21 cellular contexts compared by ENCODE assay signal in the genomic region with DNA sequence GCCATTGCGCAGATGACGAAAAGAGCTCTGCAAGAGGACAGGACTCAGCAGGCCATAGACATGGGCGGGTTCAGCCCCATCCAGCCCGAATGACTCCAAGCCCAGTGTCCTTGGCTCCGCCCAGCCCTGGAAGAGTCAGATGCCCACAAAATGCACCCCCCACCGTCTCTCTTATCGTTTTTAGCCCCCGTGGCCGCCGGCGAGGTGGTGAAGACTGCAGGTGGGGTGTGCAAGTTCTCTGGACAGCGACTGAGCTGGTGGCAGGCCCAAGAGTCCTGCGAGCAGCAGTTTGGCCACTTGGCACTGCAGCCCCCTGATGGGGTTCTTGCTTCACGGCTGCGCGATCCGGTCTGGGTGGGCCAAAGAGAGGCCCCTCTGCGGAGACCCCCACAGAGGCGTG. TPM values are rescaled to one million over a fixed set of nuclear protein-coding genes. Genes with fewer than 3 reads are reported as not detected.
"Had no signal": no experiment of that assay in that cellular context is flagged by ENCODE, and none has a peak within 500 bp of the region (broad histone marks: within the 10 kb centered on the region; RNA-seq: fewer than 3 reads in every experiment).

No MANE protein-coding gene starts in this region.

- H3K4me3 Mint-ChIP-seq: activated CD4-positive, alpha-beta memory T cell treated with anti-CD3 and anti-CD28 coated beads for 36 hours; activated CD4-positive, alpha-beta T cell treated with anti-CD3 and anti-CD28 coated beads for 36 hours; activated naive CD4-positive, alpha-beta T cell treated with anti-CD3 and anti-CD28 coated beads, Interleukin-2, amount 10 ng/mL, durations not matched to agents 7 days and 5 days; activated T-cell treated with anti-CD3 and anti-CD28 coated beads, Interleukin-2, amount 50 U/mL, for 24 hours had no signal

- ATAC-seq: activated CD4-positive, alpha-beta T cell treated with anti-CD3 and anti-CD28 coated beads for 36 hours; left ventricle myocardium superior had no signal

- DNase-seq: activated CD4-positive, alpha-beta memory T cell treated with anti-CD3 and anti-CD28 coated beads for 36 hours; activated CD4-positive, alpha-beta T cell treated with anti-CD3 and anti-CD28 coated beads for 36 hours; activated naive CD4-positive, alpha-beta T cell treated with anti-CD3 and anti-CD28 coated beads, Interleukin-2, amount 10 ng/mL, durations not matched to agents 7 days and 5 days; activated T-cell treated with anti-CD3 and anti-CD28 coated beads, Interleukin-2, amount 50 U/mL, for 24 hours; esophagus squamous epithelium; hypothalamus; left ventricle myocardium superior; mesenchymal stem cell; ovary; stimulated activated CD4-positive, alpha-beta T cell treated with anti-CD3 and anti-CD28 coated beads, Interleukin-12 subunit alpha, Interleukin-12 subunit beta, amount 100 ng/mL, for 4 hours; stimulated activated CD4-positive, alpha-beta T cell treated with anti-CD3 and anti-CD28 coated beads, Interleukin-2, amount 100 ng/mL, for 24 hours; stomach; testis had no signal

- H3K4me3 ChIP-seq: adrenal gland, cardiac muscle cell, ovary had no signal

- H3K27me3 ChIP-seq: ovary, testis had no signal

- H3K27ac ChIP-seq: adrenal gland, cardiac muscle cell, esophagus squamous epithelium, ovary, stomach, testis, VCaP had no signal

- H3K27ac Mint-ChIP-seq: activated CD4-positive, alpha-beta memory T cell treated with anti-CD3 and anti-CD28 coated beads for 36 hours; activated CD4-positive, alpha-beta T cell treated with anti-CD3 and anti-CD28 coated beads for 36 hours; activated naive CD4-positive, alpha-beta T cell treated with anti-CD3 and anti-CD28 coated beads, Interleukin-2, amount 10 ng/mL, durations not matched to agents 7 days and 5 days; activated T-cell treated with anti-CD3 and anti-CD28 coated beads, Interleukin-2, amount 50 U/mL, for 24 hours had no signal

- H3K36me3 Mint-ChIP-seq: activated CD4-positive, alpha-beta memory T cell treated with anti-CD3 and anti-CD28 coated beads for 36 hours; activated naive CD4-positive, alpha-beta T cell treated with anti-CD3 and anti-CD28 coated beads, Interleukin-2, amount 10 ng/mL, durations not matched to agents 7 days and 5 days had no signal

- H3K9me3 ChIP-seq: adrenal gland, esophagus squamous epithelium, ovary, stomach, testis had no signal

- H3K9me3 Mint-ChIP-seq: activated CD4-positive, alpha-beta memory T cell treated with anti-CD3 and anti-CD28 coated beads for 36 hours; activated naive CD4-positive, alpha-beta T cell treated with anti-CD3 and anti-CD28 coated beads, Interleukin-2, amount 10 ng/mL, durations not matched to agents 7 days and 5 days; activated T-cell treated with anti-CD3 and anti-CD28 coated beads, Interleukin-2, amount 50 U/mL, for 24 hours had no signal

- H3K36me3 ChIP-seq: adrenal gland, cardiac muscle cell, esophagus squamous epithelium, ovary, stomach had no signal

- H3K4me1 Mint-ChIP-seq: activated CD4-positive, alpha-beta T cell treated with anti-CD3 and anti-CD28 coated beads for 36 hours had no signal

RNA-seq across cellular contexts. Expression of a gene that starts 2.1 kb away (rescaled TPM):
- total RNA-seq: activated CD4-positive, alpha-beta memory T cell treated with anti-CD3 and anti-CD28 coated beads for 36 hours; activated CD4-positive, alpha-beta T cell treated with anti-CD3 and anti-CD28 coated beads for 36 hours; cardiac muscle cell; fibroblast of villous mesenchyme; kidney epithelial cell; left ventricle myocardium superior; ovary; stomach; T-helper 1 cell treated with Interleukin-12 subunit alpha and Interleukin-12 subunit beta and Interleukin-4 antibody, amounts not matched to agents 30 ng/mL and 1 ng/mL, for 36 hours had no signal
- polyA plus RNA-seq: cardiac muscle cell, neural cell, ovary, stomach had no signal

RNA-seq across cellular contexts. Expression of a gene that starts 54.9 kb away (rescaled TPM):
- total RNA-seq: activated CD4-positive, alpha-beta memory T cell treated with anti-CD3 and anti-CD28 coated beads for 36 hours; activated CD4-positive, alpha-beta T cell treated with anti-CD3 and anti-CD28 coated beads for 36 hours; esophagus squamous epithelium; fibroblast of villous mesenchyme; kidney epithelial cell; left ventricle myocardium superior; stomach; T-helper 1 cell treated with Interleukin-12 subunit alpha and Interleukin-12 subunit beta and Interleukin-4 antibody, amounts not matched to agents 30 ng/mL and 1 ng/mL, for 36 hours; ureter had no signal
- polyA plus RNA-seq: cardiac muscle cell had no signal
